ENCODE assay signal across 17 cellular contexts in genomic region chr17:47735139-47735464, GRCh38. TPM values are rescaled to one million over a fixed set of nuclear protein-coding genes. Genes with fewer than 3 reads are reported as not detected.
DNase-seq lines count a peak whose midpoint lies in the region; ATAC-seq and TF ChIP-seq lines count a peak whose summit lies in the region.
"Had no signal": no experiment of that assay in that cellular context is flagged by ENCODE, and none has a peak within 500 bp of the region (broad histone marks: within the 10 kb centered on the region; RNA-seq: fewer than 3 reads in every experiment).

No MANE protein-coding gene starts in this region.

- no peaks in the 10 kb centered on the region for H3K9me3 Mint-ChIP-seq in activated T-cell treated with anti-CD3 and anti-CD28 coated beads, Interleukin-2, amount 50 U/mL, for 4 hours
- no peaks in the 10 kb centered on the region for H3K9me3 Mint-ChIP-seq in T-cell
- H3K9me3 Mint-ChIP-seq in effector memory CD8-positive, alpha-beta T cell: no peaks in the 10 kb centered on the region
- H3K9me3 Mint-ChIP-seq in stimulated activated naive B cell treated with anti-CD40 and anti-IgM and Interleukin-4, amounts not matched to agents 10 μg/mL and 1 μg/mL and 100 μg/mL, for 72 hours: no peaks in the 10 kb centered on the region
- H3K9me3 Mint-ChIP-seq in Calu3 (ENCODE audit: low read depth, unreplicated experiment): no peaks in the 10 kb centered on the region

- ATAC-seq in activated T-cell treated with anti-CD3 and anti-CD28 coated beads, Interleukin-2, amount 50 U/mL, for 4 hours: no peak
- ATAC-seq in T-cell (replicated peaks in 1 of 4) (no peak), GM18519 (IDR thresholded peaks at IDR 0.05; ENCODE audit: low FRiP score, unreplicated experiment) (no peak)
- ATAC-seq in effector memory CD8-positive, alpha-beta T cell (replicated peaks): no peak
- ATAC-seq in stimulated activated naive B cell treated with anti-CD40 and anti-IgM and Interleukin-4, amounts not matched to agents 10 μg/mL and 1 μg/mL and 100 μg/mL, for 72 hours (replicated peaks): no peak
- ATAC-seq: pancreas had no signal

- DNase-seq in activated T-cell treated with anti-CD3 and anti-CD28 coated beads, Interleukin-2, amount 50 U/mL, for 4 hours: no peak
- DNase-seq in activated T-cell treated with anti-CD3 and anti-CD28 coated beads for 4 hours (no peak), T-cell (no peak), NCI-H345 treated with DMSO at 0.1 percent for 48 hours (lab: John Stamatoyannopoulos, UW; ENCODE audit: unreplicated experiment) (no peak), Calu3 (no peak)
- no peak for DNase-seq in effector memory CD8-positive, alpha-beta T cell
- DNase-seq in stimulated activated naive B cell treated with anti-CD40 and anti-IgM and Interleukin-4, amounts not matched to agents 10 μg/mL and 1 μg/mL and 100 μg/mL, for 72 hours: no peak
- DNase-seq: NCI-H1417 treated with DMSO at 0.1 percent for 48 hours; NCI-H226; Right ventricle myocardium superior; stimulated activated naive CD4-positive, alpha-beta T cell treated with Interleukin-2 at 50 U/mL for 16 hours had no signal

- CTCF ChIA-PET in T-cell (lab: Charles Lee): interaction anchor here in 1 of 2 donors (0.7 kb wide), 1 partner anchor 83 kb away, joined by 3 read pairs; no protein-coding TSS in a partner anchor
- CTCF ChIA-PET in Calu3 (lab: Charles Lee): interaction anchor here (0.6 to 0.7 kb wide), 2 partner anchors 10 to 470 kb away, joined by 3 to 6 read pairs; no protein-coding TSS in a partner anchor

- POLR2A ChIA-PET in T-cell (lab: Charles Lee): interaction anchor here in 1 of 2 donors (0.6 kb wide), 1 partner anchor 14 kb away, joined by 3 read pairs; no protein-coding TSS in a partner anchor

- no TSS peak for BruUV-seq in Calu3 (replicated peaks; lab: Mats Ljungman, UMichigan)

- peak overlapping the region; percentile 97 for H3K4me3 Mint-ChIP-seq in activated T-cell treated with anti-CD3 and anti-CD28 coated beads, Interleukin-2, amount 50 U/mL, for 4 hours
- H3K4me3 Mint-ChIP-seq in T-cell (peak overlapping the region; percentile 87 to 99 (median 98)), Calu3 (ENCODE audit: low read depth, unreplicated experiment) (no peak overlapping the region)
- H3K4me3 Mint-ChIP-seq in effector memory CD8-positive, alpha-beta T cell: peak overlapping the region; percentile 99
- H3K4me3 Mint-ChIP-seq in stimulated activated naive B cell treated with anti-CD40 and anti-IgM and Interleukin-4, amounts not matched to agents 10 μg/mL and 1 μg/mL and 100 μg/mL, for 72 hours: peak overlapping the region; percentile 62 to 93

- intact Hi-C loops in Calu3 (cut with micrococcal nuclease; ENCODE audit: unreplicated experiment): no loop called here

- peaks cover 38% of the 10 kb centered on the region for H3K36me3 Mint-ChIP-seq in activated T-cell treated with anti-CD3 and anti-CD28 coated beads, Interleukin-2, amount 50 U/mL, for 4 hours (ENCODE audit: insufficient read depth)
- H3K36me3 Mint-ChIP-seq in T-cell (no peaks in the 10 kb centered on the region), Calu3 (ENCODE audit: insufficient read depth, unreplicated experiment) (no peaks in the 10 kb centered on the region)
- H3K36me3 Mint-ChIP-seq in effector memory CD8-positive, alpha-beta T cell (ENCODE audit: insufficient read depth): peaks cover 70% of the 10 kb centered on the region
- no peaks in the 10 kb centered on the region for H3K36me3 Mint-ChIP-seq in stimulated activated naive B cell treated with anti-CD40 and anti-IgM and Interleukin-4, amounts not matched to agents 10 μg/mL and 1 μg/mL and 100 μg/mL, for 72 hours

- H3K27ac Mint-ChIP-seq in T-cell (peak overlapping the region; percentile 89 to 98), Calu3 (ENCODE audit: unreplicated experiment) (no peak overlapping the region)
- H3K27ac Mint-ChIP-seq in effector memory CD8-positive, alpha-beta T cell: peak overlapping the region; percentile 98
- peak overlapping the region; percentile 78 for H3K27ac Mint-ChIP-seq in stimulated activated naive B cell treated with anti-CD40 and anti-IgM and Interleukin-4, amounts not matched to agents 10 μg/mL and 1 μg/mL and 100 μg/mL, for 72 hours

- TF ChIP-seq CTCF in Calu3 (IDR thresholded peaks at IDR 0.05; ENCODE audit: unreplicated experiment): no peak

- H3K27me3 Mint-ChIP-seq in activated T-cell treated with anti-CD3 and anti-CD28 coated beads, Interleukin-2, amount 50 U/mL, for 4 hours (ENCODE audit: low read depth): no peaks in the 10 kb centered on the region
- H3K27me3 Mint-ChIP-seq in T-cell (peaks cover 4 to 7% of the 10 kb centered on the region in 2 donors), Calu3 (ENCODE audit: unreplicated experiment) (peaks cover 76% of the 10 kb centered on the region)
- H3K27me3 Mint-ChIP-seq in effector memory CD8-positive, alpha-beta T cell: no peaks in the 10 kb centered on the region
- peaks cover 0 to 18% of the 10 kb centered on the region in 2 donors for H3K27me3 Mint-ChIP-seq in stimulated activated naive B cell treated with anti-CD40 and anti-IgM and Interleukin-4, amounts not matched to agents 10 μg/mL and 1 μg/mL and 100 μg/mL, for 72 hours

- H3K4me1 Mint-ChIP-seq in activated T-cell treated with anti-CD3 and anti-CD28 coated beads, Interleukin-2, amount 50 U/mL, for 4 hours (ENCODE audit: low read depth): peaks cover 59% of the 10 kb centered on the region
- H3K4me1 Mint-ChIP-seq in T-cell (peaks cover 30 to 60% (median 36%) of the 10 kb centered on the region in 3 donors), Calu3 (ENCODE audit: low read depth, unreplicated experiment) (peaks cover 6% of the 10 kb centered on the region)
- peaks cover 62 to 69% of the 10 kb centered on the region in 2 donors for H3K4me1 Mint-ChIP-seq in effector memory CD8-positive, alpha-beta T cell (ENCODE audit: low read depth in 2 of 2)
- peaks cover 44 to 66% of the 10 kb centered on the region in 2 donors for H3K4me1 Mint-ChIP-seq in stimulated activated naive B cell treated with anti-CD40 and anti-IgM and Interleukin-4, amounts not matched to agents 10 μg/mL and 1 μg/mL and 100 μg/mL, for 72 hours

RNA-seq across cellular contexts. Expression of gene TBX21, which starts 2.1 kb away (rescaled TPM):
- 100 to 1,000 TPM in 2 of 3 donors, 10 to 100 TPM in 1; 77.8 to 111 (median 101) TPM for total RNA-seq in activated T-cell treated with anti-CD3 and anti-CD28 coated beads, Interleukin-2, amount 50 U/mL, for 4 hours
- total RNA-seq in T-cell: 10 to 100 TPM in 4 of 5 donors, 1 to 10 TPM in 1; 7.9 to 37.3 (median 20.8) TPM
- total RNA-seq in Calu3 (2022): not detected in 2 replicates
- total RNA-seq: fibroblast of lung, kidney epithelial cell, LHCN-M2, smooth muscle cell had no signal

RNA-seq across cellular contexts. Expression of gene TBKBP1, which starts 41.1 kb away (rescaled TPM):
- total RNA-seq in activated T-cell treated with anti-CD3 and anti-CD28 coated beads, Interleukin-2, amount 50 U/mL, for 4 hours: 10 to 100 TPM; 24.4 to 34.7 (median 24.6) TPM
- total RNA-seq in T-cell: 10 to 100 TPM in 1 of 5 donors, 1 to 10 TPM in 4; 4.5 to 20.5 (median 7.2) TPM
- 6.4 and 6.5 TPM in 2 replicates for total RNA-seq in Calu3 (2022)
